39 cellular contexts compared by ENCODE assay signal in genomic region chr7:154690411-154690810, GRCh38.
"Had no signal": no experiment of that assay in that cellular context is flagged by ENCODE, and none has a peak within 500 bp of the region (broad histone marks: within the 10 kb centered on the region; RNA-seq: fewer than 3 reads in every experiment).

No MANE protein-coding gene starts in this region.

- H3K4me3 Mint-ChIP-seq: activated naive CD4-positive, alpha-beta T cell treated with anti-CD3 and anti-CD28 coated beads for 36 hours; activated naive CD4-positive, alpha-beta T cell treated with anti-CD3 and anti-CD28 coated beads, Interleukin-2, amount 10 ng/mL, durations not matched to agents 7 days and 5 days; activated naive CD4-positive, alpha-beta T cell treated with anti-CD3 and anti-CD28 coated beads, Interleukin-2, amount 50 U/mL, for 24 hours; activated naive CD8-positive, alpha-beta T cell; activated naive CD8-positive, alpha-beta T cell treated with anti-CD3 and anti-CD28 coated beads for 36 hours; activated naive CD8-positive, alpha-beta T cell treated with anti-CD3 and anti-CD28 coated beads, Interleukin-2, amount 10 ng/mL, durations not matched to agents 7 days and 5 days; activated T-cell treated with anti-CD3 and anti-CD28 coated beads, Interleukin-2, amount 50 U/mL, for 24 hours; activated T-cell treated with anti-CD3 and anti-CD28 coated beads, Interleukin-2, amount 50 U/mL, for 4 hours; activated T-cell treated with anti-CD3 and anti-CD28 coated beads, Interleukin-2, amount 50 U/mL, for 72 hours; activated T-helper 1 cell treated with anti-CD3 and anti-CD28 coated beads, Interleukin-12 subunit alpha, Interleukin-12 subunit beta, Interleukin-2, Interleukin-4 antibody, amounts not matched to agents 30 ng/mL and 10 ng/mL and 1 ng/mL, durations not matched to agents 14 hours and 24 hours and 36 hours; activated T-helper 17 cell treated with anti-CD3 and anti-CD28 coated beads, Interleukin-2, amount 50 U/mL, for 72 hours; brain; central memory CD8-positive, alpha-beta T cell had no signal

- H3K36me3 Mint-ChIP-seq: activated naive CD4-positive, alpha-beta T cell treated with anti-CD3 and anti-CD28 coated beads, Interleukin-2, amount 10 ng/mL, durations not matched to agents 7 days and 5 days; activated naive CD4-positive, alpha-beta T cell treated with anti-CD3 and anti-CD28 coated beads, Interleukin-2, amount 50 U/mL, for 24 hours; activated naive CD4-positive, alpha-beta T cell treated with anti-CD3 and anti-CD28 coated beads, Interleukin-2, amount 50 U/mL, for 72 hours; activated naive CD8-positive, alpha-beta T cell; activated naive CD8-positive, alpha-beta T cell treated with anti-CD3 and anti-CD28 coated beads for 36 hours; activated naive CD8-positive, alpha-beta T cell treated with anti-CD3 and anti-CD28 coated beads, Interleukin-2, amount 10 ng/mL, durations not matched to agents 7 days and 5 days; brain had no signal

- H3K9me3 Mint-ChIP-seq: activated naive CD4-positive, alpha-beta T cell treated with anti-CD3 and anti-CD28 coated beads for 36 hours; activated naive CD8-positive, alpha-beta T cell treated with anti-CD3 and anti-CD28 coated beads for 36 hours; activated naive CD8-positive, alpha-beta T cell treated with anti-CD3 and anti-CD28 coated beads, Interleukin-2, amount 10 ng/mL, durations not matched to agents 7 days and 5 days; activated T-cell treated with anti-CD3 and anti-CD28 coated beads, Interleukin-2, amount 50 U/mL, for 24 hours; activated T-cell treated with anti-CD3 and anti-CD28 coated beads, Interleukin-2, amount 50 U/mL, for 4 hours; activated T-helper 1 cell treated with anti-CD3 and anti-CD28 coated beads, Interleukin-12 subunit alpha, Interleukin-12 subunit beta, Interleukin-2, Interleukin-4 antibody, amounts not matched to agents 30 ng/mL and 10 ng/mL and 1 ng/mL, durations not matched to agents 14 hours and 24 hours and 36 hours; activated T-helper 17 cell treated with anti-CD3 and anti-CD28 coated beads, Interleukin-2, amount 50 U/mL, for 72 hours; activated T-helper 2 cell treated with anti-CD3 and anti-CD28 coated beads, Interferon-gamma antibody, Interleukin-2, Interleukin-4, amounts not matched to agents 10 μg/mL and 5 μg/mL and 100 μg/mL, durations not matched to agents 14 hours and 24 hours and 36 hours had no signal

- DNase-seq: activated effector memory CD4-positive, alpha-beta T cell treated with anti-CD3 and anti-CD28 coated beads, Interleukin-2, amount 50 U/mL, for 16 hours; activated effector memory CD4-positive, alpha-beta T cell treated with Interleukin-2 at 50 U/mL for 16 hours; activated gamma-delta T cell; activated gamma-delta T cell treated with Interleukin-2 at 50 U/mL for 16 hours; activated naive CD4-positive, alpha-beta T cell; activated naive CD4-positive, alpha-beta T cell treated with anti-CD3 and anti-CD28 coated beads for 36 hours; activated naive CD4-positive, alpha-beta T cell treated with anti-CD3 and anti-CD28 coated beads, Interleukin-2, amount 10 ng/mL, durations not matched to agents 7 days and 5 days; activated naive CD4-positive, alpha-beta T cell treated with anti-CD3 and anti-CD28 coated beads, Interleukin-2, amount 50 U/mL, for 16 hours; activated naive CD4-positive, alpha-beta T cell treated with Interleukin-2 at 50 U/mL for 16 hours; activated naive CD8-positive, alpha-beta T cell treated with anti-CD3 and anti-CD28 coated beads for 36 hours; activated naive CD8-positive, alpha-beta T cell treated with anti-CD3 and anti-CD28 coated beads, Interleukin-2, amount 10 ng/mL, durations not matched to agents 7 days and 5 days; activated T-cell treated with anti-CD3 and anti-CD28 coated beads, Interleukin-2, amount 50 U/mL, for 1 hour; activated T-cell treated with anti-CD3 and anti-CD28 coated beads, Interleukin-2, amount 50 U/mL, for 24 hours; activated T-cell treated with anti-CD3 and anti-CD28 coated beads, Interleukin-2, amount 50 U/mL, for 4 hours; activated T-cell treated with anti-CD3 and anti-CD28 coated beads, Interleukin-2, amount 50 U/mL, for 48 hours; activated T-cell treated with anti-CD3 and anti-CD28 coated beads, Interleukin-2, amount 50 U/mL, for 72 hours; adrenal gland; amniotic stem cell; amygdala; anterior cingulate cortex; aorta; body of pancreas; brain microvascular endothelial cell; caudate nucleus; central memory CD4-positive, alpha-beta T cell; cerebellar nuclear complex had no signal

- H3K27me3 Mint-ChIP-seq: activated naive CD4-positive, alpha-beta T cell treated with anti-CD3 and anti-CD28 coated beads, Interleukin-2, amount 10 ng/mL, durations not matched to agents 7 days and 5 days; activated naive CD8-positive, alpha-beta T cell; activated naive CD8-positive, alpha-beta T cell treated with anti-CD3 and anti-CD28 coated beads for 36 hours; activated naive CD8-positive, alpha-beta T cell treated with anti-CD3 and anti-CD28 coated beads, Interleukin-2, amount 10 ng/mL, durations not matched to agents 7 days and 5 days; activated T-cell treated with anti-CD3 and anti-CD28 coated beads, Interleukin-2, amount 50 U/mL, for 24 hours; activated T-helper 17 cell treated with anti-CD3 and anti-CD28 coated beads, Interleukin-2, amount 50 U/mL, for 72 hours; brain; central memory CD8-positive, alpha-beta T cell had no signal

- H3K27ac ChIP-seq: adrenal gland, ascending aorta, body of pancreas, brain microvascular endothelial cell, breast epithelium, cardiac muscle cell had no signal

- ATAC-seq: activated naive CD4-positive, alpha-beta T cell treated with anti-CD3 and anti-CD28 coated beads, Interleukin-2, amount 50 U/mL, for 72 hours; activated T-cell treated with anti-CD3 and anti-CD28 coated beads, Interleukin-2, amount 50 U/mL, for 4 hours; activated T-cell treated with anti-CD3 and anti-CD28 coated beads, Interleukin-2, amount 50 U/mL, for 72 hours; activated T-helper 17 cell treated with anti-CD3 and anti-CD28 coated beads, Interleukin-2, amount 50 U/mL, for 72 hours; body of pancreas had no signal

- H3K27ac Mint-ChIP-seq: activated naive CD4-positive, alpha-beta T cell treated with anti-CD3 and anti-CD28 coated beads for 36 hours; activated naive CD4-positive, alpha-beta T cell treated with anti-CD3 and anti-CD28 coated beads, Interleukin-2, amount 10 ng/mL, durations not matched to agents 7 days and 5 days; activated naive CD4-positive, alpha-beta T cell treated with anti-CD3 and anti-CD28 coated beads, Interleukin-2, amount 50 U/mL, for 24 hours; activated naive CD4-positive, alpha-beta T cell treated with anti-CD3 and anti-CD28 coated beads, Interleukin-2, amount 50 U/mL, for 72 hours; activated naive CD8-positive, alpha-beta T cell; activated naive CD8-positive, alpha-beta T cell treated with anti-CD3 and anti-CD28 coated beads for 36 hours; activated naive CD8-positive, alpha-beta T cell treated with anti-CD3 and anti-CD28 coated beads, Interleukin-2, amount 10 ng/mL, durations not matched to agents 7 days and 5 days; activated T-cell treated with anti-CD3 and anti-CD28 coated beads, Interleukin-2, amount 50 U/mL, for 24 hours; activated T-cell treated with anti-CD3 and anti-CD28 coated beads, Interleukin-2, amount 50 U/mL, for 72 hours; activated T-helper 1 cell treated with anti-CD3 and anti-CD28 coated beads, Interleukin-12 subunit alpha, Interleukin-12 subunit beta, Interleukin-2, Interleukin-4 antibody, amounts not matched to agents 30 ng/mL and 10 ng/mL and 1 ng/mL, durations not matched to agents 14 hours and 24 hours and 36 hours; activated T-helper 17 cell treated with anti-CD3 and anti-CD28 coated beads, Interleukin-2, amount 50 U/mL, for 72 hours; activated T-helper 2 cell treated with anti-CD3 and anti-CD28 coated beads, Interferon-gamma antibody, Interleukin-2, Interleukin-4, amounts not matched to agents 10 μg/mL and 5 μg/mL and 100 μg/mL, durations not matched to agents 14 hours and 24 hours and 36 hours; brain had no signal

- H3K9me3 ChIP-seq: adrenal gland, ascending aorta, body of pancreas, breast epithelium had no signal

- FAIRE-seq: astrocyte, bronchial epithelial cell had no signal

- H3K4me1 Mint-ChIP-seq: activated naive CD4-positive, alpha-beta T cell treated with anti-CD3 and anti-CD28 coated beads, Interleukin-2, amount 10 ng/mL, durations not matched to agents 7 days and 5 days; activated naive CD4-positive, alpha-beta T cell treated with anti-CD3 and anti-CD28 coated beads, Interleukin-2, amount 50 U/mL, for 24 hours; activated naive CD8-positive, alpha-beta T cell treated with anti-CD3 and anti-CD28 coated beads for 36 hours; activated naive CD8-positive, alpha-beta T cell treated with anti-CD3 and anti-CD28 coated beads, Interleukin-2, amount 10 ng/mL, durations not matched to agents 7 days and 5 days; activated T-helper 17 cell treated with anti-CD3 and anti-CD28 coated beads, Interleukin-2, amount 50 U/mL, for 72 hours; central memory CD8-positive, alpha-beta T cell had no signal

- H3K27me3 ChIP-seq: adrenal gland, ascending aorta, body of pancreas, brain microvascular endothelial cell, breast epithelium, cardiac muscle cell had no signal

- H3K4me3 ChIP-seq: adrenal gland, ascending aorta, body of pancreas, breast epithelium, cardiac muscle cell had no signal

- H3K36me3 ChIP-seq: adrenal gland, ascending aorta, brain microvascular endothelial cell, breast epithelium, cardiac muscle cell had no signal

- H3K4me1 ChIP-seq: adrenal gland, ascending aorta, breast epithelium had no signal
